ENCODE assay signal across 9 cellular contexts in genomic region chr17:13002761-13003453, GRCh38. TPM values are rescaled to one million over a fixed set of nuclear protein-coding genes. Genes with fewer than 3 reads are reported as not detected.
DNase-seq lines count a peak whose midpoint lies in the region; ATAC-seq, FAIRE-seq and TF ChIP-seq lines count a peak whose summit lies in the region.
"Had no signal": no experiment of that assay in that cellular context is flagged by ENCODE, and none has a peak within 500 bp of the region (broad histone marks: within the 10 kb centered on the region; RNA-seq: fewer than 3 reads in every experiment).

No MANE protein-coding gene starts in this region.

- TF ChIP-seq EP300 in H1 (IDR thresholded peaks at IDR 0.05; ENCODE audit: borderline replicate concordance in 1 of 2, low read depth in 2 of 2, low read length in 2 of 2), result no peak

- DNase-seq in A673 (ENCODE audit: low spot score) (peak; percentile 80), NCI-H146 treated with DMSO at 0.1 percent for 48 hours (lab: John Stamatoyannopoulos, UW; ENCODE audit: unreplicated experiment) (peak; percentile 50), H1 (ENCODE audit: low read depth in 1 of 2, low spot score in 2 of 2) (peak; percentile 25 to 90), medulla oblongata (ENCODE audit: extremely low spot score) (peak; percentile 81)
- DNase-seq in activated CD4-positive, alpha-beta T cell treated with anti-CD3 and anti-CD28 coated beads, Interleukin-2, amount 50 U/mL, for 4 hours, result peak; percentile 27 to 29
- DNase-seq in stimulated activated naive B cell treated with anti-CD40 and anti-IgM and Interleukin-4, amounts not matched to agents 10 μg/mL and 1 μg/mL and 100 μg/mL, for 72 hours, result no peak

- peaks cover 1 to 11% of the 10 kb centered on the region in 2 experiments for H4K20me1 ChIP-seq in H1 (replicated peaks in 1 of 2; ENCODE audit: control insufficient read depth in 1 of 2, insufficient read depth in 2 of 2, low read length in 2 of 2)

- no peaks in the 10 kb centered on the region for H3K9me3 ChIP-seq in A673 (ENCODE audit: low read depth, low read length, poor library complexity, severe bottlenecking)
- no peaks in the 10 kb centered on the region for H3K9me3 ChIP-seq in H1 (ENCODE audit: insufficient read depth in 2 of 2, low read depth in 1 of 2, low read length in 1 of 2)

- POLR2A ChIA-PET in A673 (lab: Charles Lee; ENCODE audit: low non-redundant PET), result no interaction called here
- POLR2A ChIA-PET in H1 (lab: Charles Lee; ENCODE audit: partially characterized antibody), result interaction anchor here (0.8 to 3.9 kb wide), 6 partner anchors 11 to 19 kb away, joined by 3 to 13 read pairs (median 6); partner anchors contain the start of gene ELAC2

- TF ChIP-seq POLR2A in H1 (IDR thresholded peaks at IDR 0.05; ENCODE audit: control extremely low read depth in 1 of 2, low read depth in 2 of 2, low read length in 2 of 2), result no peak

- H3K56ac ChIP-seq in H1 (replicated peaks; ENCODE audit: insufficient read length, low read depth, low read length), result no peak overlapping the region

- H2BK12ac ChIP-seq in H1 (ENCODE audit: low read depth, low read length), result no peak overlapping the region

- peak; percentile 96 for FAIRE-seq in H1 (lab: Jason Lieb, UNC)

- no peak overlapping the region for H3K4ac ChIP-seq in H1 (replicated peaks; ENCODE audit: insufficient read length, low read depth, low read length)

- H3K4me2 ChIP-seq in H1 (ENCODE audit: insufficient read depth in 1 of 2, low read depth in 2 of 2, low read length in 2 of 2), result no peak overlapping the region

- H3K4me3 Mint-ChIP-seq in stimulated activated naive B cell treated with anti-CD40 and anti-IgM and Interleukin-4, amounts not matched to agents 10 μg/mL and 1 μg/mL and 100 μg/mL, for 72 hours, result no peak overlapping the region
- H3K4me3 Mint-ChIP-seq: natural killer cell treated with Interleukin-12 subunit alpha and Interleukin-12 subunit beta and Interleukin-15 and Interleukin-18, amount 100 ng/mL, for 72 hours had no signal

- intact Hi-C loops in A673 (cut with micrococcal nuclease; ENCODE audit: unreplicated experiment), result loop anchor here (2.0 to 10.0 kb wide), 8 partner anchors 76 to 822 kb away; partner anchors contain the start of genes ARHGAP44 and MYOCD

- peaks cover 10% of the 10 kb centered on the region for H3K4me1 ChIP-seq in A673 (ENCODE audit: insufficient read depth, low read length, poor library complexity, severe bottlenecking)
- no peaks in the 10 kb centered on the region for H3K4me1 ChIP-seq in H1 (replicated peaks in 1 of 4; ENCODE audit: control insufficient read depth in 3 of 4, insufficient read depth in 4 of 4, low read length in 3 of 4)

- no peak overlapping the region for H4K91ac ChIP-seq in H1 (replicated peaks; ENCODE audit: insufficient read length, low read length)

- peak; percentile 62 to 65 for ATAC-seq in stimulated activated naive B cell treated with anti-CD40 and anti-IgM and Interleukin-4, amounts not matched to agents 10 μg/mL and 1 μg/mL and 100 μg/mL, for 72 hours (replicated peaks)
- no peak for ATAC-seq in GM18858 (IDR thresholded peaks at IDR 0.05; ENCODE audit: unreplicated experiment)

- H3K18ac ChIP-seq in H1 (ENCODE audit: extremely low read depth, low read length), result no peak overlapping the region

- no peak overlapping the region for H2BK120ac ChIP-seq in H1 (replicated peaks; ENCODE audit: low read depth, low read length)

- no peak overlapping the region for H2BK5ac ChIP-seq in H1 (ENCODE audit: low read depth, low read length)

- peaks cover 0 to 5% of the 10 kb centered on the region in 2 donors for H3K4me1 Mint-ChIP-seq in stimulated activated naive B cell treated with anti-CD40 and anti-IgM and Interleukin-4, amounts not matched to agents 10 μg/mL and 1 μg/mL and 100 μg/mL, for 72 hours

- TF ChIP-seq CTCF in A673 (conservative IDR thresholded peaks at IDR 0.05; ENCODE audit: low read depth, low read length) (peak; percentile 91), GM12873 (IDR thresholded peaks at IDR 0.05; ENCODE audit: insufficient read depth, low read depth, low read length, missing control alignments) (peak; percentile 76), H1 (IDR thresholded peaks at IDR 0.05; ENCODE audit: control extremely low read depth in 1 of 3, insufficient read depth in 1 of 3, low read depth in 1 of 3, low read length in 3 of 3) (peak; percentile 62 to 80 (median 74))

- no TSS peak for BruUV-seq in A673 (replicated peaks; lab: Mats Ljungman, UMichigan)

- no peak overlapping the region for H4K5ac ChIP-seq in H1 (ENCODE audit: insufficient read length, low read depth, low read length)

- H3K14ac ChIP-seq in H1 (ENCODE audit: insufficient read length), result no peak overlapping the region

- H3K9me3 Mint-ChIP-seq in stimulated activated naive B cell treated with anti-CD40 and anti-IgM and Interleukin-4, amounts not matched to agents 10 μg/mL and 1 μg/mL and 100 μg/mL, for 72 hours, result no peaks in the 10 kb centered on the region
- H3K9me3 Mint-ChIP-seq: natural killer cell treated with Interleukin-12 subunit alpha and Interleukin-12 subunit beta and Interleukin-15 and Interleukin-18, amount 100 ng/mL, for 72 hours had no signal

- H3K79me1 ChIP-seq in H1 (ENCODE audit: low read depth, low read length), result no peaks in the 10 kb centered on the region

- no peak overlapping the region for H2BK20ac ChIP-seq in H1 (ENCODE audit: low read length)

- 70% methylated on average over 13 of the region's 15 CpGs; no CpG with 5 or more reads in 1 of the 2 experiments for WGBS in H1 (ENCODE audit: extremely low coverage in 1 of 2, insufficient coverage in 1 of 2, insufficient read length in 1 of 2, insufficient replicate concordance in 2 of 2, low coverage in 1 of 2, low lambda C conversion rate in 2 of 2, missing lambda C conversion rate in 1 of 2), 2 experiments

- H2BK15ac ChIP-seq in H1 (ENCODE audit: low read length), result no peak overlapping the region

- no peak overlapping the region for H4K8ac ChIP-seq in H1 (ENCODE audit: extremely low read depth, insufficient read depth, low read length)

- no peak overlapping the region for H2AFZ ChIP-seq in H1 (ENCODE audit: low read length)

- H3K36me3 ChIP-seq in A673 (ENCODE audit: insufficient read depth, low read length, poor library complexity, severe bottlenecking) (peaks cover 43% of the 10 kb centered on the region), H1 (ENCODE audit: control insufficient read depth in 2 of 4, insufficient read depth in 4 of 4, low read length in 3 of 4) (peaks cover 46 to 73% (median 62%) of the 10 kb centered on the region in 4 experiments)

- TF ChIP-seq RAD21 in H1 (IDR thresholded peaks at IDR 0.05 in 1 of 2, conservative IDR thresholded peaks at IDR 0.05 in 1 of 2; ENCODE audit: low read depth in 2 of 2, low read length in 2 of 2), result peak; percentile 80 to 84

- no peak overlapping the region for H2AK5ac ChIP-seq in H1 (ENCODE audit: low read depth, low read length)

- no peak overlapping the region for H3K27ac Mint-ChIP-seq in stimulated activated naive B cell treated with anti-CD40 and anti-IgM and Interleukin-4, amounts not matched to agents 10 μg/mL and 1 μg/mL and 100 μg/mL, for 72 hours

- H3K23me2 ChIP-seq in H1 (ENCODE audit: low read depth, low read length), result no peaks in the 10 kb centered on the region

- no peaks in the 10 kb centered on the region for H3K27me3 Mint-ChIP-seq in stimulated activated naive B cell treated with anti-CD40 and anti-IgM and Interleukin-4, amounts not matched to agents 10 μg/mL and 1 μg/mL and 100 μg/mL, for 72 hours
- H3K27me3 Mint-ChIP-seq: natural killer cell treated with Interleukin-12 subunit alpha and Interleukin-12 subunit beta and Interleukin-15 and Interleukin-18, amount 100 ng/mL, for 72 hours had no signal

- H3K36me3 Mint-ChIP-seq in stimulated activated naive B cell treated with anti-CD40 and anti-IgM and Interleukin-4, amounts not matched to agents 10 μg/mL and 1 μg/mL and 100 μg/mL, for 72 hours, result peaks cover 20 to 30% of the 10 kb centered on the region in 2 donors

- no peak overlapping the region for H3K23ac ChIP-seq in H1 (ENCODE audit: insufficient read length)

- no peak overlapping the region for H3K4me3 ChIP-seq in A673 (ENCODE audit: low read depth, low read length, poor library complexity, severe bottlenecking)
- no peak overlapping the region for H3K4me3 ChIP-seq in H1 (ENCODE audit: extremely low read depth in 1 of 4, insufficient read depth in 2 of 4, low read depth in 3 of 4, low read length in 4 of 4)

- H3K27me3 ChIP-seq in A673 (replicated peaks; ENCODE audit: insufficient read depth, low read depth, low read length, poor library complexity) (no peaks in the 10 kb centered on the region), H1 (replicated peaks in 1 of 4; ENCODE audit: control insufficient read depth in 3 of 4, extremely low read depth in 1 of 4, insufficient read depth in 3 of 4, low read length in 3 of 4) (no peaks in the 10 kb centered on the region)

- CTCF ChIA-PET in A673 (lab: Charles Lee), result interaction anchor here (0.9 kb wide), 1 partner anchor 15 kb away, joined by 3 read pairs; the partner anchor contains the start of gene ELAC2
- CTCF ChIA-PET in H1 (lab: Charles Lee; ENCODE audit: partially characterized antibody), result interaction anchor here (0.6 to 2.7 kb wide), 30 partner anchors 10 to 746 kb away, joined by 3 to 18 read pairs (median 3); partner anchors contain the start of gene ELAC2

- H3K79me2 ChIP-seq in H1 (ENCODE audit: control insufficient read depth in 1 of 2, insufficient read depth in 2 of 2, low read length in 2 of 2), result no peaks in the 10 kb centered on the region

- H3K27ac ChIP-seq in A673 (ENCODE audit: low read depth, low read length, poor library complexity, severe bottlenecking) (no peak overlapping the region), H1 (ENCODE audit: low read depth, low read length) (0 out of 2 replicates have a peak overlapping the region, but pooled peaks have one; percentile 37)

- no peak overlapping the region for H3K9ac ChIP-seq in H1 (replicated peaks in 1 of 4; ENCODE audit: extremely low read depth in 1 of 4, low read depth in 3 of 4, low read length in 3 of 4)

TF ChIP-seq in H1, 55 proteins besides CTCF, POLR2A, EP300 and RAD21 (continues in another document):
- TF ChIP-seq EZH2 (IDR thresholded peaks at IDR 0.05; ENCODE audit: low read depth, low read length, severe bottlenecking), result no peak
- no peak for TF ChIP-seq KDM4A (IDR thresholded peaks at IDR 0.05; ENCODE audit: low read depth, low read length, severe bottlenecking)
- TF ChIP-seq FOSL1 (IDR thresholded peaks at IDR 0.05; ENCODE audit: insufficient read depth, low read depth, low read length), result no peak
- no peak for TF ChIP-seq CBX5 (IDR thresholded peaks at IDR 0.05; ENCODE audit: low read depth, low read length)

RNA-seq across cellular contexts. Expression of gene ELAC2, which starts 14.9 kb away (rescaled TPM):
- total RNA-seq in A673 (2021), result 62.0 and 64.4 TPM in 2 replicates
- 91.6 and 94.9 TPM in 2 replicates for total RNA-seq in H1 (2021; fragmentation: NEBNext Ultra II Directional; extraction: Animal tissue kit (Norgen Biotek cat#: 25700))
- polyA plus RNA-seq in H1 (2011; rRNA removed), result 126 and 127 TPM in 2 replicates
- polyA plus RNA-seq in H1 (2011; cell fraction: cytosol; rRNA removed), result 117 TPM
- polyA plus RNA-seq in H1 (2011; cell fraction: nucleus; rRNA removed), result 407 TPM
- 76.2 to 98.4 TPM (median 90.2 TPM) in 4 replicates for polyA plus RNA-seq in H1 (2012, experiment 1 of 2)
- polyA plus RNA-seq in H1 (2012, experiment 2 of 2), result 66.2 TPM
- polyA plus RNA-seq in H1 (2013, experiment 1 of 2), result 92.9 TPM
- polyA plus RNA-seq in H1 (2013, experiment 2 of 2), result 78.1 TPM
- polyA minus RNA-seq in H1 (2011; rRNA and poly(A)+ RNA removed), result 244 and 256 TPM in 2 replicates
- 73.7 TPM for polyA minus RNA-seq in H1 (2011; cell fraction: cytosol; rRNA and poly(A)+ RNA removed)
- polyA minus RNA-seq in H1 (2011; cell fraction: nucleus; rRNA and poly(A)+ RNA removed), result 135 TPM
